Comparison of ENCODE assay signal across 16 cellular contexts in the genomic region with DNA sequence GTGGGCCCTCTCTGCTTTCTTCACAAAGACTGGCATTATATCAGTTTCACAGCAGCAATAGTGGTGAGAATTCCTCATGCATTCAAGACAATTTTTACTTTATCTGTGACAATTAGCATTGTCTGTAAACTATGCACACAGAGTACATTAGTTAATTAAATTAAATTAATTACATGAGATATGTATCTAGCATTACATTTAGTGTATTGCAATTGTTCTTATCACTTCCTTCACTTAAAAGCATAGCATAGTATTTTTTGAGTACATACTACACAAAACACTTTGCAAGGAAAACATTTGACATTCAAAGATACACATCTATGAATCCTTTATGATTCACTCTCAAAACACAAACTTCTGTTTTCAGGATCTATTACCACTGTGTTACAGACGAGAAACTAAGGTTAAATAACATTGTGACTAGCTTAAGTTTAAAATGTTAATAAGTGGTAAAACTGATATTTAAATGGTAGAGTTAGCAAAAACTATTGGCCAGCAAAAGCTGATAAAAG.
DNase-seq lines count a peak whose midpoint lies in the region; ATAC-seq, FAIRE-seq and TF ChIP-seq lines count a peak whose summit lies in the region.
"Had no signal": no experiment of that assay in that cellular context is flagged by ENCODE, and none has a peak within 500 bp of the region (broad histone marks: within the 10 kb centered on the region; RNA-seq: fewer than 3 reads in every experiment).

No MANE protein-coding gene starts in this region.

- intact Hi-C loops in IMR-90 (cut with micrococcal nuclease) (no loop called here), spleen (cut with DNase I; ENCODE audit: low total_unique reads) (no loop called here)

- H3K27me3 ChIP-seq in IMR-90 (ENCODE audit: control insufficient read depth, insufficient read depth, low read length): no peaks in the 10 kb centered on the region
- H3K27me3 ChIP-seq in SK-N-SH (ENCODE audit: insufficient read depth): no peaks in the 10 kb centered on the region
- no peaks in the 10 kb centered on the region for H3K27me3 ChIP-seq in spleen (replicated peaks in 1 of 7)

- H2BK120ac ChIP-seq in IMR-90 (ENCODE audit: low read depth, low read length): no peak overlapping the region

- dilution Hi-C loops in IMR-90 (cut with HindIII; ENCODE audit: low sequenced_read_pairs, unreplicated experiment): no loop called here

- no peaks in the 10 kb centered on the region for H3K9me2 ChIP-seq in SK-N-SH

- H3K9ac ChIP-seq in IMR-90 (ENCODE audit: low read depth, low read length) (no peak overlapping the region), SK-N-SH (no peak overlapping the region)
- H3K9ac ChIP-seq: GM23248 had no signal

- peak; percentile 46 for FAIRE-seq in D721Med (lab: Jason Lieb, UNC)

- no peaks in the 10 kb centered on the region for H3K4me1 ChIP-seq in IMR-90 (ENCODE audit: control insufficient read depth, insufficient read depth, low read length)
- H3K4me1 ChIP-seq in SK-N-SH (ENCODE audit: control insufficient read depth in 1 of 2, insufficient read depth in 2 of 2, low read depth in 1 of 2, low read length in 1 of 2): peaks cover 0 to 8% of the 10 kb centered on the region in 2 experiments; a peak in 2 of 4 replicates
- no peaks in the 10 kb centered on the region for H3K4me1 ChIP-seq in spleen

- H3K4me3 ChIP-seq in IMR-90 (ENCODE audit: insufficient read depth, low read depth, low read length): no peak overlapping the region
- H3K4me3 ChIP-seq in SK-N-SH (ENCODE audit: low read depth in 2 of 2, low read length in 1 of 2): no peak overlapping the region
- no peak overlapping the region for H3K4me3 ChIP-seq in astrocyte of the spinal cord (ENCODE audit: low read depth, low read length)
- no peak overlapping the region for H3K4me3 ChIP-seq in spleen
- H3K4me3 ChIP-seq: GM23248 had no signal

- CTCF ChIA-PET in IMR-90 (lab: Yijun Ruan, JAX): no interaction called here
- CTCF ChIA-PET in SK-N-SH (lab: Yijun Ruan, JAX): no interaction called here

- TF ChIP-seq RAD21 in IMR-90 (IDR thresholded peaks at IDR 0.05; ENCODE audit: low read length): no peak
- TF ChIP-seq RAD21 in SK-N-SH (IDR thresholded peaks at IDR 0.05; ENCODE audit: low read length): no peak

- H4K20me1 ChIP-seq in IMR-90 (ENCODE audit: insufficient read depth, low read length) (no peaks in the 10 kb centered on the region), SK-N-SH (ENCODE audit: insufficient read depth) (no peaks in the 10 kb centered on the region)

- H2AFZ ChIP-seq in IMR-90 (replicated peaks; ENCODE audit: low read length, poor library complexity) (no peak overlapping the region), SK-N-SH (ENCODE audit: low read depth) (0 out of 2 replicates have a peak overlapping the region, but pooled peaks have one; percentile 33)
- H2AFZ ChIP-seq: GM23248 had no signal

- TF ChIP-seq POLR2A in IMR-90 (IDR thresholded peaks at IDR 0.05; ENCODE audit: low read depth, low read length): no peak
- TF ChIP-seq POLR2A in spleen (IDR thresholded peaks at IDR 0.05): no peak

- TF ChIP-seq CTCF in D721Med (IDR thresholded peaks at IDR 0.05; ENCODE audit: insufficient read depth, missing control alignments) (no peak), IMR-90 (conservative IDR thresholded peaks at IDR 0.05; ENCODE audit: low read depth, low read length) (no peak), SK-N-SH (IDR thresholded peaks at IDR 0.05) (no peak), astrocyte of the spinal cord (IDR thresholded peaks at IDR 0.05; ENCODE audit: low read depth, low read length) (no peak), spleen (IDR thresholded peaks at IDR 0.05 in 8 of 11, conservative IDR thresholded peaks at IDR 0.05 in 3 of 11) (no peak)

- H3K79me1 ChIP-seq in IMR-90 (ENCODE audit: low read depth in 1 of 2, low read length in 2 of 2): no peaks in the 10 kb centered on the region

- peaks cover 4% of the 10 kb centered on the region for H3F3A ChIP-seq in SK-N-SH (replicated peaks; ENCODE audit: insufficient read depth)

- H4K91ac ChIP-seq in IMR-90 (ENCODE audit: insufficient read depth, low read depth, low read length): no peak overlapping the region

- POLR2A ChIA-PET in IMR-90 (lab: Charles Lee; ENCODE audit: unreplicated experiment) (no interaction called here), SK-N-SH (lab: Yijun Ruan, JAX) (no interaction called here)

- in situ Hi-C loops in IMR-90 (cut with MboI; ENCODE audit: low sequenced_read_pairs): no loop called here
- in situ Hi-C loops in astrocyte of the spinal cord (cut with HindIII; ENCODE audit: low sequenced_read_pairs): no loop called here
- in situ Hi-C loops in KBM-7 (cut with MboI; ENCODE audit: low pct_unique_long_range_greater_than_20kb, low sequenced_read_pairs): no loop called here

- no TSS peak for BruUV-seq in IMR-90 (replicated peaks; lab: Mats Ljungman, UMichigan)

- no peaks in the 10 kb centered on the region for H3K9me1 ChIP-seq in IMR-90 (ENCODE audit: insufficient read depth, low read length)

- no peak for ATAC-seq in IMR-90 (ENCODE audit: low read depth)
- ATAC-seq in HG03469 (IDR thresholded peaks at IDR 0.05; ENCODE audit: unreplicated experiment): no peak

- H3K4ac ChIP-seq in IMR-90 (ENCODE audit: low read depth, low read length): no peak overlapping the region

- H3K27ac ChIP-seq in IMR-90 (ENCODE audit: insufficient read depth, low read length): no peak overlapping the region
- peak overlapping the region; percentile 28 to 41; a peak in 3 of 4 replicates for H3K27ac ChIP-seq in SK-N-SH (ENCODE audit: low read depth in 2 of 2, low read length in 1 of 2)
- H3K27ac ChIP-seq in spleen: no peak overlapping the region
- H3K27ac ChIP-seq: GM23248 had no signal

- DNase-seq in D721Med (ENCODE audit: insufficient read length, low spot score): no peak
- DNase-seq in IMR-90: peak; percentile 6
- peak; percentile 2 for DNase-seq in SK-N-SH
- DNase-seq in astrocyte of the spinal cord (ENCODE audit: low read depth, low spot score): peak; percentile 8
- DNase-seq in spleen: no peak
- DNase-seq in KBM-7: no peak
- no peak for DNase-seq in activated CD8-positive, alpha-beta memory T cell treated with anti-CD3 and anti-CD28 coated beads for 24 hours
- DNase-seq: 8988T; C1 segment of cervical spinal cord; Calu3; CD4-positive, alpha-beta T cell; DMS79 treated with DMSO at 0.1 percent for 48 hours; GF-D8; GM23248; H7 had no signal

- no peak overlapping the region for H3K18ac ChIP-seq in IMR-90 (ENCODE audit: low read depth, low read length)

- no peak overlapping the region for H2AK5ac ChIP-seq in IMR-90 (ENCODE audit: low read depth, low read length)

- no peak overlapping the region for H2BK15ac ChIP-seq in IMR-90 (ENCODE audit: low read depth, low read length)

- 0 out of 4 replicates have a peak, but pooled peaks of 1 of the 2 experiments have one; percentile 15 for TF ChIP-seq EP300 in SK-N-SH (IDR thresholded peaks at IDR 0.05; ENCODE audit: borderline replicate concordance in 1 of 2, low read depth in 1 of 2, low read length in 1 of 2)

- WGBS in IMR-90 (ENCODE audit: extremely low coverage in 2 of 2, insufficient read length in 1 of 2), 2 experiments: no CpG with 5 or more reads among the region's 1 CpG
- WGBS in SK-N-SH (ENCODE audit: low lambda C conversion rate): 11% methylated on average over 1 of the region's 1 CpG
- WGBS in spleen, 5 donors: 63 to 79% (median 67%) methylated on average over 1 of the region's 1 CpG

- no peaks in the 10 kb centered on the region for H3K79me2 ChIP-seq in SK-N-SH (ENCODE audit: insufficient read depth)

- no peak overlapping the region for H2AK9ac ChIP-seq in IMR-90 (replicated peaks; ENCODE audit: low read depth, low read length, poor library complexity)

- H3K4me2 ChIP-seq in IMR-90 (ENCODE audit: low read depth, low read length) (no peak overlapping the region), SK-N-SH (0 out of 2 replicates have a peak overlapping the region, but pooled peaks have one; percentile 31)

- H3K23ac ChIP-seq in IMR-90 (ENCODE audit: low read depth, low read length): no peak overlapping the region

- H4K5ac ChIP-seq in IMR-90 (ENCODE audit: low read depth, low read length): no peak overlapping the region

- H2BK20ac ChIP-seq in IMR-90 (ENCODE audit: low read depth, low read length): no peak overlapping the region

- H4K8ac ChIP-seq in IMR-90 (ENCODE audit: low read depth in 2 of 2, low read length in 2 of 2): no peak overlapping the region

- H3K36me3 ChIP-seq in IMR-90 (ENCODE audit: control insufficient read depth, insufficient read depth, low read length) (no peaks in the 10 kb centered on the region), SK-N-SH (replicated peaks in 1 of 2; ENCODE audit: control insufficient read depth in 1 of 2, insufficient read depth in 2 of 2, low read length in 1 of 2) (no peaks in the 10 kb centered on the region), spleen (no peaks in the 10 kb centered on the region)

- no peak overlapping the region for H3K14ac ChIP-seq in IMR-90 (replicated peaks; ENCODE audit: low read depth, low read length)

- no peak overlapping the region for H2BK5ac ChIP-seq in IMR-90 (ENCODE audit: low read depth, low read length, poor library complexity, severe bottlenecking)

- H3K56ac ChIP-seq in IMR-90 (ENCODE audit: extremely low read depth, insufficient read depth, low read length): no peak overlapping the region

- H3K9me3 ChIP-seq in IMR-90 (ENCODE audit: control insufficient read depth, insufficient read depth, low read length) (no peaks in the 10 kb centered on the region), SK-N-SH (no peaks in the 10 kb centered on the region), spleen (peaks cover 0 to 4% (median 0%) of the 10 kb centered on the region in 8 donors)

TF ChIP-seq in IMR-90, 13 proteins besides CTCF, POLR2A, EP300 and RAD21 (continues in another document):
- no peak for TF ChIP-seq RCOR1 (IDR thresholded peaks at IDR 0.05; ENCODE audit: insufficient replicate concordance, low read length)
- no peak for TF ChIP-seq BHLHE40 (IDR thresholded peaks at IDR 0.05; ENCODE audit: low read depth, low read length)
- TF ChIP-seq SMC3 (IDR thresholded peaks at IDR 0.05; ENCODE audit: low read depth, low read length): no peak
- TF ChIP-seq FOS (IDR thresholded peaks at IDR 0.05; ENCODE audit: low read depth, low read length): no peak
- TF ChIP-seq MAFK (IDR thresholded peaks at IDR 0.05; ENCODE audit: low read depth, low read length): no peak
- TF ChIP-seq CHD1 (IDR thresholded peaks at IDR 0.05; ENCODE audit: low read depth, low read length): no peak
- TF ChIP-seq RFX5 (IDR thresholded peaks at IDR 0.05; ENCODE audit: low read depth, low read length): no peak

TF ChIP-seq in SK-N-SH, 30 proteins besides CTCF, POLR2A, EP300 and RAD21 (continues in another document):
- TF ChIP-seq FOXJ3 (CRISPR knock-in tag; IDR thresholded peaks at IDR 0.05): no peak
- TF ChIP-seq GATA2 (CRISPR knock-in tag; IDR thresholded peaks at IDR 0.05): peak; percentile 47
- no peak for TF ChIP-seq CHD2 (IDR thresholded peaks at IDR 0.05; ENCODE audit: low read length, partially characterized antibody)
- peak; percentile 65; the same call in 1 of the 2 replicates for TF ChIP-seq FOSL2 (IDR thresholded peaks at IDR 0.05; ENCODE audit: borderline replicate concordance, low read depth)
- no peak for TF ChIP-seq YY1 (IDR thresholded peaks at IDR 0.05; ENCODE audit: low read depth)
- no peak for TF ChIP-seq RFX5 (IDR thresholded peaks at IDR 0.05; ENCODE audit: low read length)
- TF ChIP-seq TCF12 (IDR thresholded peaks at IDR 0.05): peak; percentile 51; the same call in 1 of the 2 replicates

Comparison
In these comparisons a context has a peak if more than half of its experiments do, and no peak if none do; other contexts are left out.
1. DNase-seq: peak in IMR-90 (single experiment), SK-N-SH (single experiment) and astrocyte of the spinal cord (single experiment); none in D721Med (single experiment), spleen (single experiment), KBM-7 (single experiment) and activated CD8-positive, alpha-beta memory T cell treated with anti-CD3 and anti-CD28 coated beads for 24 hours (single experiment).
2. H3K27ac ChIP-seq: peak in SK-N-SH (2 of 2); none in IMR-90 (single experiment) and spleen (0 of 8).